ENCODE assay signal across 8 cellular contexts in the genomic region with DNA sequence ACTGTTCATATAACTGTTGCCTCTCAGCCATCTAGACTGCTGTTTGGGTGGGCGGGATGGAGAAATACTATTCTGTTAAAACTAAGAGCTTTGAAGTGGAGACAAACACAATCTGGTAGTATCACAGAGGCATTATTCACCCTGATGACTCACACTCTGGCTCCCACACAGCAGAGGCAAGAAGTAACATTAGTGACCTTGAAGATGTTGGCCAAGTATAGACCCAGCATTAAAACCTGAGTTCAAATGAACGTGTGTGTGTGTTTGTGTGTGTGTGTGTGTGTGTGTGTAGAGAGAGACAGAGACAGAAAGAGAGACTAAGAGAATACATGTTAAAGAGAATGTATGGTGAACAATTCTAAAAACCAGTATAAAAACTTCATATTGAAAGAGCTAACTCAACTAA. TPM values are rescaled to one million over a fixed set of nuclear protein-coding genes. Genes with fewer than 3 reads are reported as not detected.
A peak's percentile ranks its signal among the peaks of the same experiment; 100 is the strongest.
DNase-seq lines count a peak whose midpoint lies in the region; ATAC-seq and TF ChIP-seq lines count a peak whose summit lies in the region.

No MANE protein-coding gene starts in this region.

- H3K4me1 Mint-ChIP-seq in activated naive CD8-positive, alpha-beta T cell treated with anti-CD3 and anti-CD28 coated beads, Interleukin-2, amount 10 ng/mL, durations not matched to agents 7 days and 5 days, result peaks cover 60% of the 10 kb centered on the region
- H3K4me1 Mint-ChIP-seq in naive B cell (peaks cover 22 to 29% (median 28%) of the 10 kb centered on the region in 3 donors), osteocyte (ENCODE audit: unreplicated experiment) (peaks cover 1% of the 10 kb centered on the region)

- peak overlapping the region; percentile 97 for H3K4me3 Mint-ChIP-seq in activated naive CD8-positive, alpha-beta T cell treated with anti-CD3 and anti-CD28 coated beads, Interleukin-2, amount 10 ng/mL, durations not matched to agents 7 days and 5 days
- H3K4me3 Mint-ChIP-seq in naive B cell (peak overlapping the region in 3 of 8 donors; percentile 31 to 56 (median 53)), osteocyte (ENCODE audit: unreplicated experiment) (no peak overlapping the region)

- ATAC-seq in activated naive CD8-positive, alpha-beta T cell treated with anti-CD3 and anti-CD28 coated beads, Interleukin-2, amount 10 ng/mL, durations not matched to agents 7 days and 5 days (ENCODE audit: low read depth), result peak; percentile 62
- ATAC-seq in naive B cell (ENCODE audit: low read depth in 2 of 2) (no peak), GM21737 (IDR thresholded peaks at IDR 0.05; ENCODE audit: unreplicated experiment) (no peak), GM21723 (IDR thresholded peaks at IDR 0.05; ENCODE audit: unreplicated experiment) (no peak), HG02852 (IDR thresholded peaks at IDR 0.05; ENCODE audit: unreplicated experiment) (no peak)

- in situ Hi-C loops in SK-MEL-5 (cut with HindIII; ENCODE audit: low pct_unique_long_range_greater_than_20kb, low sequenced_read_pairs), result no loop called here

- H3K36me3 Mint-ChIP-seq in activated naive CD8-positive, alpha-beta T cell treated with anti-CD3 and anti-CD28 coated beads, Interleukin-2, amount 10 ng/mL, durations not matched to agents 7 days and 5 days, result peaks cover 5% of the 10 kb centered on the region
- H3K36me3 Mint-ChIP-seq in naive B cell (peaks cover 0 to 7% of the 10 kb centered on the region in 2 donors), osteocyte (ENCODE audit: unreplicated experiment) (no peaks in the 10 kb centered on the region)

- H3K27me3 Mint-ChIP-seq in activated naive CD8-positive, alpha-beta T cell treated with anti-CD3 and anti-CD28 coated beads, Interleukin-2, amount 10 ng/mL, durations not matched to agents 7 days and 5 days, result no peaks in the 10 kb centered on the region
- H3K27me3 Mint-ChIP-seq in naive B cell (no peaks in the 10 kb centered on the region), osteocyte (ENCODE audit: unreplicated experiment) (no peaks in the 10 kb centered on the region)

- no peak for TF ChIP-seq CTCF in GM20000 (IDR thresholded peaks at IDR 0.05; ENCODE audit: extremely low read depth, missing control alignments)
- TF ChIP-seq CTCF in osteocyte (IDR thresholded peaks at IDR 0.05), result no peak

- H3K27ac Mint-ChIP-seq in activated naive CD8-positive, alpha-beta T cell treated with anti-CD3 and anti-CD28 coated beads, Interleukin-2, amount 10 ng/mL, durations not matched to agents 7 days and 5 days, result peak overlapping the region; percentile 100
- H3K27ac Mint-ChIP-seq in naive B cell (peak overlapping the region in 4 of 6 donors; percentile 2 to 98 (median 42)), osteocyte (ENCODE audit: unreplicated experiment) (no peak overlapping the region)

- POLR2A ChIA-PET in activated naive CD8-positive, alpha-beta T cell treated with anti-CD3 and anti-CD28 coated beads, Interleukin-2, amount 10 ng/mL, durations not matched to agents 7 days and 5 days (lab: Charles Lee), result interaction anchor here (0.8 to 5.7 kb wide), 8 partner anchors 23 to 1565 kb away, joined by 3 to 89 read pairs (median 6); a partner anchor contains a TSS

- DNase-seq in GM20000 (ENCODE audit: low spot score), result peak; percentile 18
- peak; percentile 26 for DNase-seq in SK-MEL-5 (ENCODE audit: low read depth, low spot score)
- no peak for DNase-seq in activated naive CD8-positive, alpha-beta T cell treated with anti-CD3 and anti-CD28 coated beads, Interleukin-2, amount 10 ng/mL, durations not matched to agents 7 days and 5 days
- no peak for DNase-seq in naive B cell
- no peak for DNase-seq in osteocyte (ENCODE audit: extremely low spot score, unreplicated experiment)

- peaks cover 1% of the 10 kb centered on the region for H3K9me3 Mint-ChIP-seq in activated naive CD8-positive, alpha-beta T cell treated with anti-CD3 and anti-CD28 coated beads, Interleukin-2, amount 10 ng/mL, durations not matched to agents 7 days and 5 days
- peaks cover 0 to 4% (median 0%) of the 10 kb centered on the region in 7 donors for H3K9me3 Mint-ChIP-seq in naive B cell
- no peaks in the 10 kb centered on the region for H3K9me3 Mint-ChIP-seq in osteocyte (ENCODE audit: unreplicated experiment)

RNA-seq across cellular contexts. Expression of a gene that starts 22.5 kb away (rescaled TPM):
- total RNA-seq in SK-MEL-5 (2014; rRNA removed; shearing (Covaris generic)), result 6.1 and 7.2 TPM in 2 replicates
- polyA plus RNA-seq in SK-MEL-5 (2015; cell fraction: cytosol; rRNA removed), result 18.5 and 26.0 TPM in 2 replicates
- polyA plus RNA-seq in SK-MEL-5 (2015; cell fraction: nucleus; rRNA removed), result 7.8 and 8.9 TPM in 2 replicates
- 10 to 100 TPM; 13.4 to 16.1 TPM for total RNA-seq in activated naive CD8-positive, alpha-beta T cell treated with anti-CD3 and anti-CD28 coated beads, Interleukin-2, amount 10 ng/mL, durations not matched to agents 7 days and 5 days
- 1 to 10 TPM in 5 of 6 donors, not detected in 1; 1.1 to 2.8 (median 1.6) TPM for polyA plus RNA-seq in naive B cell (ENCODE audit: low read depth in 6 of 6)
- total RNA-seq in osteocyte, result 59.5 and 66.6 TPM in 2 replicates

Comparison
In these comparisons a context has a peak if more than half of its experiments do, and no peak if none do; other contexts are left out.
1. DNase-seq: peak in GM20000 (single experiment) and SK-MEL-5 (single experiment); none in activated naive CD8-positive, alpha-beta T cell treated with anti-CD3 and anti-CD28 coated beads, Interleukin-2, amount 10 ng/mL, durations not matched to agents 7 days and 5 days (single experiment), naive B cell (single experiment) and osteocyte (single experiment).